ENCODE assay signal across 9 cellular contexts in genomic region chr19:2282062-2282861, GRCh38. TPM values are rescaled to one million over a fixed set of nuclear protein-coding genes. Genes with fewer than 3 reads are reported as not detected.
DNase-seq lines count a peak whose midpoint lies in the region; ATAC-seq, FAIRE-seq and TF ChIP-seq lines count a peak whose summit lies in the region.
"Had no signal": no experiment of that assay in that cellular context is flagged by ENCODE, and none has a peak within 500 bp of the region (broad histone marks: within the 10 kb centered on the region; RNA-seq: fewer than 3 reads in every experiment).

TSS of gene PEAK3 (minus strand) at chr19:2282175. CDS start at chr19:2280931, 1,244 bp downstream.

- H3K9me3 ChIP-seq in Panc1 (ENCODE audit: control insufficient read depth, insufficient read depth, low read depth, low read length) = no peaks in the 10 kb centered on the region
- H3K9me3 ChIP-seq in esophagus (ENCODE audit: control insufficient read depth in 2 of 2, insufficient read depth in 1 of 2, low read depth in 1 of 2, low read length in 1 of 2) = no peaks in the 10 kb centered on the region
- no peaks in the 10 kb centered on the region for H3K9me3 ChIP-seq in mucosa of stomach (ENCODE audit: control insufficient read depth, low read length)
- H3K9me3 ChIP-seq: SJSA1 had no signal

- intact Hi-C loops in Panc1 (cut with micrococcal nuclease; ENCODE audit: unreplicated experiment) = no loop called here

- no peaks in the 10 kb centered on the region for H3K36me3 ChIP-seq in Panc1 (ENCODE audit: control insufficient read depth, insufficient read depth, low read length)
- no peaks in the 10 kb centered on the region for H3K36me3 ChIP-seq in esophagus (ENCODE audit: control insufficient read depth in 2 of 2, insufficient read depth in 2 of 2, low read length in 1 of 2)
- H3K36me3 ChIP-seq in mucosa of stomach (ENCODE audit: control insufficient read depth, insufficient read depth, low read length) = no peaks in the 10 kb centered on the region

- no peak within 1 kb of the TSS for H3K4me3 ChIP-seq in Panc1 (ENCODE audit: low read depth in 2 of 2, low read length in 2 of 2)
- H3K4me3 ChIP-seq in esophagus (ENCODE audit: low read depth in 1 of 2, low read length in 2 of 2) = peak within 1 kb of the TSS; percentile 2 to 24
- no peak within 1 kb of the TSS for H3K4me3 ChIP-seq in mucosa of stomach (ENCODE audit: low read length)
- H3K4me3 ChIP-seq: SJSA1 had no signal

- H3K4me1 ChIP-seq in Panc1 (ENCODE audit: control insufficient read depth, insufficient read depth, low read length) (no peaks in the 10 kb centered on the region), esophagus (ENCODE audit: control insufficient read depth in 2 of 2, insufficient read depth in 2 of 2, low read length in 1 of 2) (peaks cover 2 to 4% of the 10 kb centered on the region in 2 donors), mucosa of stomach (ENCODE audit: control insufficient read depth, insufficient read depth, low read length) (peaks cover 5% of the 10 kb centered on the region)

- no peak for TF ChIP-seq CTCF in Panc1 (IDR thresholded peaks at IDR 0.05)

- H3K27ac ChIP-seq in Panc1 (ENCODE audit: low read length) (no peak within 1 kb of the TSS), esophagus (ENCODE audit: low read depth in 2 of 2, low read length in 1 of 2) (peak within 1 kb of the TSS in 1 of 2 donors; percentile 48)
- H3K27ac ChIP-seq: SJSA1 had no signal

- CTCF ChIA-PET in Panc1 (lab: Charles Lee) = no interaction called here

- no peak for TF ChIP-seq POLR2A in GM12891 (IDR thresholded peaks at IDR 0.05; ENCODE audit: low read depth, low read length)

- H3K27me3 ChIP-seq in Panc1 (ENCODE audit: control insufficient read depth, insufficient read depth, low read length) = no peaks in the 10 kb centered on the region
- no peaks in the 10 kb centered on the region for H3K27me3 ChIP-seq in esophagus (ENCODE audit: control insufficient read depth in 1 of 2, insufficient read depth in 2 of 2, low read length in 2 of 2)
- H3K27me3 ChIP-seq in mucosa of stomach (ENCODE audit: control insufficient read depth, insufficient read depth, low read length) = peaks cover 28% of the 10 kb centered on the region
- H3K27me3 ChIP-seq: SJSA1 had no signal

- H3K9ac ChIP-seq in mucosa of stomach (ENCODE audit: low read length) = peak within 1 kb of the TSS; percentile 38

- 16 to 21% methylated on average over 37 to 41 of the region's 41 CpGs for WGBS in esophagus, 2 donors

- in situ Hi-C loops in Panc1 (cut with HindIII; ENCODE audit: low pct_unique_long_range_greater_than_20kb, low sequenced_read_pairs) = no loop called here

- no peak for DNase-seq in GM12891 (ENCODE audit: insufficient read length, low spot score)
- no peak for DNase-seq in Panc1 (ENCODE audit: low read depth, low spot score)
- DNase-seq in kidney glomerular epithelial cell (lab: John Stamatoyannopoulos, UW) = no peak
- DNase-seq in globus pallidus (ENCODE audit: low spot score) = no peak

- BruUV-seq in Panc1 (replicated peaks; lab: Mats Ljungman, UMichigan) = no TSS peak

- POLR2A ChIA-PET in Panc1 (lab: Charles Lee) = interaction anchor here (0.7 kb wide), 2 partner anchors 47 to 318 kb away, joined by 3 read pairs; no protein-coding TSS in a partner anchor

- ATAC-seq in Panc1 = peak; percentile 44; the same call in 1 of the 2 replicates
- no peak for ATAC-seq in GM18870 (IDR thresholded peaks at IDR 0.05; ENCODE audit: unreplicated experiment)
- ATAC-seq in HG02938 (IDR thresholded peaks at IDR 0.05; ENCODE audit: unreplicated experiment) = no peak

- peak; percentile 81 for FAIRE-seq in GM12891 (lab: Jason Lieb, UNC)

TF ChIP-seq in GM12891, 5 proteins besides CTCF, POLR2A, EP300 and RAD21:
- TF ChIP-seq TAF1 (IDR thresholded peaks at IDR 0.05; ENCODE audit: low read depth, low read length) (no peak), POU2F2 (IDR thresholded peaks at IDR 0.05; ENCODE audit: low read depth, low read length) (no peak), PAX5 (IDR thresholded peaks at IDR 0.05; ENCODE audit: insufficient read depth, low read length, severe bottlenecking) (no peak), SPI1 (IDR thresholded peaks at IDR 0.05; ENCODE audit: low read depth, low read length) (peak; percentile 43), POLR2AphosphoS5 (IDR thresholded peaks at IDR 0.05; ENCODE audit: low read depth, low read length) (peak; percentile 18; the same call in 1 of the 2 replicates)

RNA-seq across cellular contexts. Expression of gene PEAK3, which starts in this region (rescaled TPM):
- polyA plus RNA-seq in GM12891 (2012; ENCODE audit: low read depth, missing spikeins) = 0.49 TPM
- not detected for total RNA-seq in Panc1 (2021; ENCODE audit: unreplicated experiment)
- polyA plus RNA-seq in Panc1 (2012; ENCODE audit: insufficient read length) = 0.15 TPM
- under 1 TPM; 0.02 to 0.06 TPM for polyA plus RNA-seq in esophagus
- total RNA-seq: SJSA1 had no signal

Comparison
In these comparisons a context has a peak if more than half of its experiments do, and no peak if none do; other contexts are left out.
1. Peak in ATAC-seq in Panc1; RNA of the gene not detected or under 1 TPM.
2. H3K4me3 ChIP-seq: peak in esophagus (2 of 2); none in Panc1 (0 of 2) and mucosa of stomach (single experiment).